Comparison of ENCODE assay signal across 18 cellular contexts in the genomic region with DNA sequence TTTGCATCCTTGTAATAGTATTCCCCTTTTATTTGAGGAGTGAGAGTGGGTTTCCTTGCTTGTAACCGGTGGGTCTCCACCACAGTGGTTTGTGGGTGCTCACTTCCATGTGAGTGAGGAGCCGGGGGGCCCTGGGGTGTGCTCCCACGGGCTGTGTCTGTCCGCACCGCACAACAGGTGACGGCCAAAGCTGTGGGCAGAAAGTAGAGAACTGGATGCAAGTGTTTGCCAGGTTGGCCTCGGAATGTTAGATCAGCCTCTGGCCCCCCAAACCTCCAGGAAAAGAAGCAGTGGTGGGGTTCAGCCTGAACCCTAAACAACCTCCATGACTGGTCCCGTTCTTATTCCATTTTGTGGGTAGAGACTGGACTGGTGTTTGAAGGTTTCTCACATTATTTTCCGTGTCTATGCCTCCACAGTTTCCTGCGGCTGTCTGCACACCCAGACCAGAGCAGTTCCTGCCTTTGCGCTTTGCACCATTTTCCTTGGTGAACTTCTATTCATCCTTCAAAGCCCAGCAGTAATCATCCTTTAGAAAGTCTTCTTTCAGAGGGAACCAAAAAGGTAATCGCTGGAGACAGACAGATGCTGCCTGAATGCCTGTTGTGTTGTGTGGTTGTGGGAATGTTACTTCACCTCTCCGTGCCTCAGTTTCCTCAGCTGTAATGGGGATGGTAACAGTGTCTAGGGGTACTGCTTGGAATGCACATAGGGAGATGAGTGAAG.
"Had no signal": no experiment of that assay in that cellular context is flagged by ENCODE, and none has a peak within 500 bp of the region (broad histone marks: within the 10 kb centered on the region; RNA-seq: fewer than 3 reads in every experiment).

No MANE protein-coding gene starts in this region.

- H3K4me1 ChIP-seq: breast epithelium, gastroesophageal sphincter, prostate gland, testis, uterus had no signal

- ATAC-seq: activated CD8-positive, alpha-beta T cell treated with anti-CD3 and anti-CD28 coated beads, Interleukin-2, amount 10 ng/mL, durations not matched to agents 7 days and 5 days; gastroesophageal sphincter had no signal

- H3K36me3 ChIP-seq: breast epithelium, gastroesophageal sphincter, neutrophil, prostate gland, uterus had no signal

- H3K36me3 Mint-ChIP-seq: activated naive CD8-positive, alpha-beta T cell had no signal

- H3K27me3 ChIP-seq: breast epithelium, neutrophil, testis, uterus had no signal

- H3K9me3 Mint-ChIP-seq: activated T-helper 2 cell treated with anti-CD3 and anti-CD28 coated beads, Interferon-gamma antibody, Interleukin-2, Interleukin-4, amounts not matched to agents 10 μg/mL and 5 μg/mL and 100 μg/mL, durations not matched to agents 14 hours and 24 hours and 36 hours; stimulated activated naive CD8-positive, alpha-beta T cell treated with anti-CD3 and anti-CD28 coated beads, Interleukin-15, Interleukin-2, amounts not matched to agents 100 ng/mL and 50 ng/mL, for 24 hours had no signal

- H3K4me3 Mint-ChIP-seq: activated CD8-positive, alpha-beta T cell treated with anti-CD3 and anti-CD28 coated beads, Interleukin-2, amount 10 ng/mL, durations not matched to agents 7 days and 5 days; activated naive CD8-positive, alpha-beta T cell; mesothelial cell of epicardium; naive B cell; stimulated activated naive CD8-positive, alpha-beta T cell treated with anti-CD3 and anti-CD28 coated beads, Interleukin-15, Interleukin-2, amounts not matched to agents 100 ng/mL and 50 ng/mL, for 24 hours had no signal

- H3K27ac ChIP-seq: breast epithelium, gastroesophageal sphincter, neutrophil, prostate gland, testis, uterus had no signal

- H3K27ac Mint-ChIP-seq: activated CD8-positive, alpha-beta T cell treated with anti-CD3 and anti-CD28 coated beads, Interleukin-2, amount 10 ng/mL, durations not matched to agents 7 days and 5 days; activated T-helper 2 cell treated with anti-CD3 and anti-CD28 coated beads, Interferon-gamma antibody, Interleukin-2, Interleukin-4, amounts not matched to agents 10 μg/mL and 5 μg/mL and 100 μg/mL, durations not matched to agents 14 hours and 24 hours and 36 hours; mesothelial cell of epicardium; naive B cell; stimulated activated naive CD8-positive, alpha-beta T cell treated with anti-CD3 and anti-CD28 coated beads, Interleukin-15, Interleukin-2, amounts not matched to agents 100 ng/mL and 50 ng/mL, for 24 hours had no signal

- H3K4me1 Mint-ChIP-seq: mesothelial cell of epicardium had no signal

- H3K4me3 ChIP-seq: breast epithelium, gastroesophageal sphincter, prostate gland, testis, uterus had no signal

- H3K27me3 Mint-ChIP-seq: stimulated activated naive CD8-positive, alpha-beta T cell treated with anti-CD3 and anti-CD28 coated beads, Interleukin-15, Interleukin-2, amounts not matched to agents 100 ng/mL and 50 ng/mL, for 24 hours had no signal

- DNase-seq: activated CD4-positive, alpha-beta T cell treated with anti-CD3 and anti-CD28 coated beads for 1 hour; activated CD8-positive, alpha-beta T cell treated with anti-CD3 and anti-CD28 coated beads, Interleukin-2, amount 10 ng/mL, durations not matched to agents 7 days and 5 days; anterior cingulate cortex; kidney; naive B cell; SIG-M5; stimulated activated CD4-positive, alpha-beta T cell treated with anti-CD3 and anti-CD28 coated beads, Interleukin-4, amount 100 ng/mL, for 1 hour; SW 1271; uterus had no signal

- H3K9me3 ChIP-seq: gastroesophageal sphincter, neutrophil, prostate gland, testis, uterus had no signal
